Comparison of ENCODE assay signal across 1 cellular context in the genomic region with DNA sequence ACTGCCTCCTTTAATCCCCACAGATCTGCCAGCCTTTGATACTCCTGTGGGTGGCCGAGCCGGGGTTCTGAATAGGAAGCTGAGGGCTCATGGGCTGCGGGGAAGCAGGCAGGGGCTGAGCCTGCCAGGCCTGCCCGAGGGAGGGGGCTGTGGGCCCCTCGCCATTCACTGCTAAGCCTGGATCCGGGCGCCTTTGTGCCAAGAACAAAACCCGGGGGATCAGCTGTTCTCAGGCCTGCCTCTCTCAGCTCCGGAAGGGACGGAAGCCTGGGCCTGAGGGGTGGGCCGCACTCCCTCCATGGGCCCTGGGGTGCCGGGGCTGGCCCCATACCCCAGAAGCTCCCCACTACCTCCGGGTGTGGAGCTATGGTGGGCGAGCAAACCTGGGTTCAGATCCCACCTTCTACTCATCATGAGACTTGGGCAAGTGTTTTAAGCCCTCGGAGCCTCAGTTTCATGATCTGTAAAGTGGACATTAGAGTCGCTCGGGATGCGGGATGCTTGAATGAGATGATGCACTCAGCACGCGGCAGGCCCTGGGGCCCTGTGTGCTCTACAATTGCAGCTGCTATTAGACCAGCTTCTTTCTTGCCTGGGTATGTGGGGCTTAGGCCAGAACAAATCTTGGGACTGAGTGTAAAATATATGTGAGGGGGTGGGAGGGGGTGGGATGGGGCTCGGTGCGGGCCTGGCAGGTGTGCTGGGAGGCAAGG.
TF ChIP-seq lines count a peak whose summit lies in the region.

No MANE protein-coding gene starts in this region.

TF ChIP-seq in SK-N-SH, 30 proteins besides CTCF, POLR2A, EP300 and RAD21 (continued from another document):
- TF ChIP-seq, protein P1, sequence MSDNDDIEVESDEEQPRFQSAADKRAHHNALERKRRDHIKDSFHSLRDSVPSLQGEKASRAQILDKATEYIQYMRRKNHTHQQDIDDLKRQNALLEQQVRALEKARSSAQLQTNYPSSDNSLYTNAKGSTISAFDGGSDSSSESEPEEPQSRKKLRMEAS (IDR thresholded peaks at IDR 0.05; ENCODE audit: low read depth) = no peak
- TF ChIP-seq YY1 (IDR thresholded peaks at IDR 0.05; ENCODE audit: low read depth) = no peak
- no peak for TF ChIP-seq GABPA (IDR thresholded peaks at IDR 0.05; ENCODE audit: low read depth)
- TF ChIP-seq ELF1 (IDR thresholded peaks at IDR 0.05) = no peak
- no peak for TF ChIP-seq TEAD4 (IDR thresholded peaks at IDR 0.05; ENCODE audit: borderline replicate concordance, insufficient read depth)
- TF ChIP-seq RXRA (IDR thresholded peaks at IDR 0.05; ENCODE audit: borderline replicate concordance, low read depth) = no peak
- TF ChIP-seq CHD2 (IDR thresholded peaks at IDR 0.05; ENCODE audit: low read length, partially characterized antibody) = no peak
- no peak for TF ChIP-seq FOXM1 (IDR thresholded peaks at IDR 0.05; ENCODE audit: low read depth)
- TF ChIP-seq SIN3A (IDR thresholded peaks at IDR 0.05; ENCODE audit: borderline replicate concordance, low read depth, low read length) = no peak
- no peak for TF ChIP-seq TCF12 (IDR thresholded peaks at IDR 0.05)
- TF ChIP-seq JUND (IDR thresholded peaks at IDR 0.05) = no peak
- TF ChIP-seq RCOR1 (IDR thresholded peaks at IDR 0.05; ENCODE audit: low read length) = no peak
